1 cellular context compared by ENCODE assay signal in genomic region chr10:45260635-45261034, GRCh38. TPM values are rescaled to one million over a fixed set of nuclear protein-coding genes. Genes with fewer than 3 reads are reported as not detected.
"Had no signal": no experiment of that assay in that cellular context is flagged by ENCODE, and none has a peak within 500 bp of the region (broad histone marks: within the 10 kb centered on the region; RNA-seq: fewer than 3 reads in every experiment).

No MANE protein-coding gene starts in this region.

RNA-seq across cellular contexts. Expression of gene OR13A1, which starts 54.8 kb away (rescaled TPM):
- total RNA-seq: G401 had no signal
